26 cellular contexts compared by ENCODE assay signal in the genomic region with DNA sequence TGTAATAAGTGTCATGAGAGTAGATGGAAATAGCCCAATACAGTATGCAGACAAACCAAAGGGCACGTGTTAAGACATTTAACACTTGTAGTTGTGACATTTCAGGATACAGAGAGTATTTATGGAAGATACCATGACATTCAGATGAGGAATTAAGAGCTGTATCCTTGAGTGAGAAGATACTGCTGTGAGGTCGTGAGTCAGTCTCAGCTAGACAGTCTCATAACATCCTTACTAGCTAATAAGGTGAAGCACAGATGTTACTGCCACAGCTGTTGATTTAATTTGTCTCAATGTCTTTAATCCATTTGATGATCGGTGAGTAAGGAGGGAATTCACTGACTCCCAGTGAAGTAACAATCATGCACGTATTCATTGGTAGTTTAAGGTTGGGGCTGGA.
"Had no signal": no experiment of that assay in that cellular context is flagged by ENCODE, and none has a peak within 500 bp of the region (broad histone marks: within the 10 kb centered on the region; RNA-seq: fewer than 3 reads in every experiment).

No MANE protein-coding gene starts in this region.

- H3K27ac ChIP-seq: left lung, lower lobe of right lung, pancreas, prostate gland, spleen, suprapubic skin, thoracic aorta, tibial artery, upper lobe of right lung, uterus had no signal

- H3K4me3 ChIP-seq: left lung, lower lobe of right lung, pancreas, prostate gland, spleen, suprapubic skin, thoracic aorta, tibial artery, upper lobe of right lung, uterus had no signal

- ATAC-seq: left colon; left lung; lower lobe of right lung; naive thymus-derived CD8-positive, alpha-beta T cell; pancreas; right cardiac atrium; sciatic nerve; stimulated activated effector memory CD8-positive, alpha-beta T cell treated with anti-CD3 and anti-CD28 coated beads, Interleukin-12 subunit alpha, Interleukin-12 subunit beta, amount 100 ng/mL, for 72 hours; upper lobe of right lung had no signal

- H3K4me1 ChIP-seq: left lung, lower lobe of right lung, pancreas, prostate gland, spleen, upper lobe of right lung, uterus had no signal

- H3K36me3 ChIP-seq: left lung, lower lobe of right lung, pancreas, prostate gland, spleen, suprapubic skin, thoracic aorta, tibial artery, upper lobe of right lung, uterus had no signal

- DNase-seq: hippocampal formation; kidney; left colon; lower lobe of right lung; mammary epithelial cell; mesenchymal stem cell; naive thymus-derived CD8-positive, alpha-beta T cell; nucleus accumbens; pancreas; posterior cingulate gyrus; retina; right cardiac atrium; small intestine; spleen; stimulated activated CD4-positive, alpha-beta T cell treated with anti-CD3 and anti-CD28 coated beads, Interleukin-4, amount 100 ng/mL, for 24 hours; stimulated activated naive CD4-positive, alpha-beta T cell; tibial artery; trophoblast cell; upper lobe of right lung; uterus had no signal

- H3K27me3 ChIP-seq: left lung, spleen, suprapubic skin, tibial artery, upper lobe of right lung, uterus had no signal

- H3K9me3 ChIP-seq: pancreas, prostate gland, suprapubic skin, thoracic aorta, upper lobe of right lung, uterus had no signal
